In genomic region chr6:149451361-149452061, GRCh38 we compare ENCODE assay signal across 10 cellular contexts. TPM values are rescaled to one million over a fixed set of nuclear protein-coding genes. Genes with fewer than 3 reads are reported as not detected.
A peak's percentile ranks its signal among the peaks of the same experiment; 100 is the strongest.
DNase-seq lines count a peak whose midpoint lies in the region; ATAC-seq and TF ChIP-seq lines count a peak whose summit lies in the region.
"Had no signal": no experiment of that assay in that cellular context is flagged by ENCODE, and none has a peak within 500 bp of the region (broad histone marks: within the 10 kb centered on the region; RNA-seq: fewer than 3 reads in every experiment).

No MANE protein-coding gene starts in this region.

- H3K4me3 ChIP-seq in CD8-positive, alpha-beta T cell (ENCODE audit: low read depth, low read length) = peak overlapping the region; percentile 33
- peak overlapping the region; percentile 42 for H3K4me3 ChIP-seq in hepatocyte

- H3K27ac Mint-ChIP-seq in CD8-positive, alpha-beta T cell = no peak overlapping the region
- H3K27ac Mint-ChIP-seq in progenitor cell of endocrine pancreas = no peak overlapping the region

- no peaks in the 10 kb centered on the region for H3K9me2 ChIP-seq in hepatocyte (replicated peaks; ENCODE audit: insufficient read depth)

- H3K36me3 Mint-ChIP-seq in CD8-positive, alpha-beta T cell = peaks cover 6% of the 10 kb centered on the region
- no peaks in the 10 kb centered on the region for H3K36me3 Mint-ChIP-seq in progenitor cell of endocrine pancreas (ENCODE audit: insufficient read depth)

- peak overlapping the region; percentile 97 for H3K4me2 ChIP-seq in hepatocyte

- WGBS in hepatocyte (ENCODE audit: low lambda C conversion rate, missing lambda C conversion rate) = 22% methylated on average over 50 of the region's 50 CpGs

- TF ChIP-seq CTCF in CD8-positive, alpha-beta T cell (IDR thresholded peaks at IDR 0.05) = no peak
- TF ChIP-seq CTCF in hepatocyte (IDR thresholded peaks at IDR 0.05; ENCODE audit: poor library complexity) = no peak
- TF ChIP-seq CTCF in progenitor cell of endocrine pancreas (IDR thresholded peaks at IDR 0.05; ENCODE audit: unreplicated experiment) = no peak

- H3K36me3 ChIP-seq in CD8-positive, alpha-beta T cell (ENCODE audit: insufficient read depth, low read length) = no peaks in the 10 kb centered on the region
- no peaks in the 10 kb centered on the region for H3K36me3 ChIP-seq in hepatocyte (replicated peaks; ENCODE audit: insufficient read depth, low read depth)

- H4K20me1 ChIP-seq in hepatocyte (ENCODE audit: insufficient read depth, poor library complexity, severe bottlenecking) = no peaks in the 10 kb centered on the region

- no peak overlapping the region for H3K27ac ChIP-seq in CD8-positive, alpha-beta T cell (ENCODE audit: low read depth, low read length)
- H3K27ac ChIP-seq in hepatocyte = no peak overlapping the region

- H2AFZ ChIP-seq in hepatocyte = peak overlapping the region; percentile 88

- no peaks in the 10 kb centered on the region for H3K9me3 Mint-ChIP-seq in CD8-positive, alpha-beta T cell
- no peaks in the 10 kb centered on the region for H3K9me3 Mint-ChIP-seq in progenitor cell of endocrine pancreas (ENCODE audit: low read depth)

- H3K4me3 Mint-ChIP-seq in CD8-positive, alpha-beta T cell = peak overlapping the region; percentile 18
- H3K4me3 Mint-ChIP-seq in progenitor cell of endocrine pancreas (ENCODE audit: low read depth) = peak overlapping the region; percentile 33

- peak; percentile 51 for ATAC-seq in CD8-positive, alpha-beta T cell
- ATAC-seq in HG03280 (IDR thresholded peaks at IDR 0.05; ENCODE audit: unreplicated experiment) (no peak), HG02852 (IDR thresholded peaks at IDR 0.05; ENCODE audit: unreplicated experiment) (no peak), HG02938 (IDR thresholded peaks at IDR 0.05; ENCODE audit: unreplicated experiment) (no peak)

- no peaks in the 10 kb centered on the region for H3K27me3 Mint-ChIP-seq in CD8-positive, alpha-beta T cell (ENCODE audit: low read depth)
- H3K27me3 Mint-ChIP-seq in progenitor cell of endocrine pancreas = peaks cover 66% of the 10 kb centered on the region

- CTCF ChIA-PET in CD8-positive, alpha-beta T cell (lab: Charles Lee) = interaction anchor here (0.9 to 1.6 kb wide), 3 partner anchors 20 to 66 kb away, joined by 3 to 5 read pairs (median 4); no protein-coding TSS in a partner anchor

- H3K79me2 ChIP-seq in hepatocyte = no peaks in the 10 kb centered on the region

- peaks cover 2% of the 10 kb centered on the region for H3K4me1 Mint-ChIP-seq in CD8-positive, alpha-beta T cell (ENCODE audit: low read depth)
- H3K4me1 Mint-ChIP-seq in progenitor cell of endocrine pancreas (ENCODE audit: low read depth) = no peaks in the 10 kb centered on the region

- H3K27me3 ChIP-seq in CD8-positive, alpha-beta T cell (ENCODE audit: insufficient read depth, low read length) = no peaks in the 10 kb centered on the region
- H3K27me3 ChIP-seq in hepatocyte = no peaks in the 10 kb centered on the region

- POLR2A ChIA-PET in CD8-positive, alpha-beta T cell (lab: Charles Lee) = no interaction called here

- no peaks in the 10 kb centered on the region for H3K9me3 ChIP-seq in CD8-positive, alpha-beta T cell (ENCODE audit: low read length)
- no peaks in the 10 kb centered on the region for H3K9me3 ChIP-seq in hepatocyte (ENCODE audit: low read depth)

- peaks cover 4% of the 10 kb centered on the region for H3K4me1 ChIP-seq in CD8-positive, alpha-beta T cell (ENCODE audit: insufficient read depth, low read length)
- peaks cover 27% of the 10 kb centered on the region for H3K4me1 ChIP-seq in hepatocyte (ENCODE audit: insufficient read depth)

- DNase-seq in CD8-positive, alpha-beta T cell = peak in 2 of 7 experiments; percentile 36 to 39
- DNase-seq in activated naive CD4-positive, alpha-beta T cell treated with anti-CD3 and anti-CD28 coated beads, Interleukin-2, amount 50 U/mL, for 16 hours = peak; percentile 40
- DNase-seq in hepatocyte (ENCODE audit: low spot score) (peak; percentile 65), progenitor cell of endocrine pancreas (ENCODE audit: low spot score, unreplicated experiment) (peak; percentile 34), SIG-M5 (lab: John Stamatoyannopoulos, UW) (no peak)
- DNase-seq: DND-41, PC-3 had no signal

- intact Hi-C loops in CD8-positive, alpha-beta T cell (cut with DNase I, micrococcal nuclease) = no loop called here

RNA-seq across cellular contexts. Expression of gene ZC3H12D, which starts 33.3 kb away (rescaled TPM):
- 10 to 100 TPM; 45.9 to 50.0 TPM for total RNA-seq in CD8-positive, alpha-beta T cell
- total RNA-seq in hepatocyte (0.50 and 1.7 TPM in 2 replicates), progenitor cell of endocrine pancreas (0.48 and 0.71 TPM in 2 replicates)
- polyA plus RNA-seq in hepatocyte = 0.06 and 0.44 TPM in 2 replicates
- total RNA-seq: PC-3 had no signal

RNA-seq across cellular contexts. Expression of gene SUMO4, which starts 51.4 kb away (rescaled TPM):
- 1 to 10 TPM; 5.4 to 6.7 TPM for total RNA-seq in CD8-positive, alpha-beta T cell
- 2.2 and 2.6 TPM in 2 replicates for total RNA-seq in hepatocyte
- 0.24 and 0.36 TPM in 2 replicates for polyA plus RNA-seq in hepatocyte
- total RNA-seq in progenitor cell of endocrine pancreas = 2.7 and 3.6 TPM in 2 replicates

Comparison
In these comparisons a context has a peak if more than half of its experiments do, and no peak if none do; other contexts are left out.
1. RNA of gene ZC3H12D, which starts 33.3 kb away (total RNA-seq): 45.9 to 50.0 TPM in CD8-positive, alpha-beta T cell; 0.50 to 1.7 TPM in hepatocyte and 0.48 to 0.71 TPM in progenitor cell of endocrine pancreas; every median in the first group is over 10 times any median in the second.